Comparison of ENCODE assay signal across 8 cellular contexts in the genomic region with DNA sequence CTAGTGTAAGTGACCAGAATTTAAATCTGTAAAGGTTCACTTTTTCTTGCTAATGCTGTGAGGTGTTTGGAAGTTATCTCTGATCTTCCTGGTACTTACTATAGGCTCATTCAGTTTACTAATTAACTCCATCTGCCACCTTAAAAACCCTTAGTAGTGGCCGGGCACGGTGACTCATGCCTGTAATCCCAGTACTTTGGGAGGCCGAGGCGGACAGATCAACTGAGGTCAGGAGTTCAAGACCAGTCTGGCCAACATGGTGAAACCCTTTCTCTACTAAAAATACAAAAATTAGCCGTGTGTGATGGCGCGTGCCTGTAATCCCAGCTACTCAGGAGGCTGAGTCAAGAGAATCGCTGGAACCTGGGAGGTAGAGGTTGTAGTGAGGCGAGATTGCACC. TPM values are rescaled to one million over a fixed set of nuclear protein-coding genes. Genes with fewer than 3 reads are reported as not detected.
DNase-seq lines count a peak whose midpoint lies in the region; ATAC-seq and TF ChIP-seq lines count a peak whose summit lies in the region.
"Not testable (repeated sequence)": the region's sequence is repeated elsewhere in the genome, so short reads cannot be mapped to it uniquely, and the experiment has no call there.

No MANE protein-coding gene starts in this region.

- in situ Hi-C loops in Caki2 (cut with HindIII; ENCODE audit: low pct_unique_long_range_greater_than_20kb, low sequenced_read_pairs); IMR-90 (cut with MboI; ENCODE audit: low sequenced_read_pairs): not testable (repeated sequence)

- dilution Hi-C loops in IMR-90 (cut with HindIII; ENCODE audit: low sequenced_read_pairs, unreplicated experiment), result not testable (repeated sequence)

- CTCF ChIA-PET in IMR-90 (lab: Yijun Ruan, JAX); activated CD8-positive, alpha-beta T cell treated with anti-CD3 and anti-CD28 coated beads, Interleukin-2, amount 10 ng/mL, durations not matched to agents 7 days and 5 days (lab: Charles Lee): not testable (repeated sequence)

- not testable (repeated sequence) for H3K23ac ChIP-seq in IMR-90 (ENCODE audit: low read depth, low read length)

- not testable (repeated sequence) for H3K4ac ChIP-seq in IMR-90 (ENCODE audit: low read depth, low read length)

- H3K79me1 ChIP-seq in IMR-90 (ENCODE audit: low read depth in 1 of 2, low read length in 2 of 2), result 0 out of 4 replicates have a peak, but pooled peaks cover 0 to 16% of the 10 kb centered on the region in 2 experiments

- H3K4me1 ChIP-seq in IMR-90 (ENCODE audit: control insufficient read depth, insufficient read depth, low read length) (peaks cover 24% of the 10 kb centered on the region), SJSA1 (replicated peaks) (peaks cover 51% of the 10 kb centered on the region)

- H3K9me3 Mint-ChIP-seq in activated CD8-positive, alpha-beta T cell treated with anti-CD3 and anti-CD28 coated beads, Interleukin-2, amount 10 ng/mL, durations not matched to agents 7 days and 5 days (ENCODE audit: insufficient read depth); type B pancreatic cell: not testable (repeated sequence)

- 70% methylated on average over 2 of the region's 9 CpGs; no CpG with 5 or more reads in 1 of the 2 experiments for WGBS in IMR-90 (ENCODE audit: extremely low coverage in 2 of 2, insufficient read length in 1 of 2), 2 experiments

- not testable (repeated sequence) for H3K4me3 Mint-ChIP-seq in activated CD8-positive, alpha-beta T cell treated with anti-CD3 and anti-CD28 coated beads, Interleukin-2, amount 10 ng/mL, durations not matched to agents 7 days and 5 days; type B pancreatic cell

- H4K5ac ChIP-seq in IMR-90 (ENCODE audit: low read depth, low read length), result not testable (repeated sequence)

- H3K36me3 ChIP-seq in IMR-90 (ENCODE audit: control insufficient read depth, insufficient read depth, low read length), result not testable (repeated sequence)
- peaks cover 25% of the 10 kb centered on the region for H3K36me3 ChIP-seq in SJSA1

- not testable (repeated sequence) for H2BK15ac ChIP-seq in IMR-90 (ENCODE audit: low read depth, low read length)

- not testable (repeated sequence) for TF ChIP-seq POLR2A in IMR-90 (IDR thresholded peaks at IDR 0.05; ENCODE audit: low read depth, low read length)

- H3K27me3 ChIP-seq in IMR-90 (ENCODE audit: control insufficient read depth, insufficient read depth, low read length); SJSA1 (replicated peaks): not testable (repeated sequence)

- not testable (repeated sequence) for BruUV-seq in IMR-90 (replicated peaks; lab: Mats Ljungman, UMichigan)

- POLR2A ChIA-PET in IMR-90 (lab: Charles Lee; ENCODE audit: unreplicated experiment), result interaction anchor here (0.7 kb wide), 1 partner anchor 305 kb away, joined by 15 read pairs; no protein-coding TSS in a partner anchor
- POLR2A ChIA-PET in activated CD8-positive, alpha-beta T cell treated with anti-CD3 and anti-CD28 coated beads, Interleukin-2, amount 10 ng/mL, durations not matched to agents 7 days and 5 days (lab: Charles Lee), result not testable (repeated sequence)

- peaks cover 13% of the 10 kb centered on the region for H3K9me1 ChIP-seq in IMR-90 (ENCODE audit: insufficient read depth, low read length)

- H3K9me3 ChIP-seq in IMR-90 (ENCODE audit: control insufficient read depth, insufficient read depth, low read length); SJSA1 (replicated peaks): not testable (repeated sequence)

- H2AK9ac ChIP-seq in IMR-90 (replicated peaks; ENCODE audit: low read depth, low read length, poor library complexity), result not testable (repeated sequence)

- H2BK20ac ChIP-seq in IMR-90 (ENCODE audit: low read depth, low read length), result not testable (repeated sequence)

- H3K4me3 ChIP-seq in IMR-90 (ENCODE audit: insufficient read depth, low read depth, low read length); SJSA1: not testable (repeated sequence)

- H4K8ac ChIP-seq in IMR-90 (ENCODE audit: low read depth in 2 of 2, low read length in 2 of 2), result not testable (repeated sequence)

- not testable (repeated sequence) for H3K14ac ChIP-seq in IMR-90 (replicated peaks; ENCODE audit: low read depth, low read length)

- ATAC-seq in IMR-90 (ENCODE audit: low read depth); activated CD8-positive, alpha-beta T cell treated with anti-CD3 and anti-CD28 coated beads, Interleukin-2, amount 10 ng/mL, durations not matched to agents 7 days and 5 days: not testable (repeated sequence)

- H3K27ac ChIP-seq in IMR-90 (ENCODE audit: insufficient read depth, low read length), result not testable (repeated sequence)
- H3K27ac ChIP-seq in SJSA1, result peak overlapping the region; percentile 17

- H4K20me1 ChIP-seq in IMR-90 (ENCODE audit: insufficient read depth, low read length), result not testable (repeated sequence)

- H3K4me2 ChIP-seq in IMR-90 (ENCODE audit: low read depth, low read length), result not testable (repeated sequence)

- not testable (repeated sequence) for H2BK120ac ChIP-seq in IMR-90 (ENCODE audit: low read depth, low read length)

- DNase-seq in Caki2 (ENCODE audit: low read depth) (peak; percentile 88), IMR-90 (peak; percentile 22), SJSA1 (ENCODE audit: low read depth in 1 of 2, low spot score in 2 of 2) (peak; percentile 63 to 72), astrocyte of the hippocampus (ENCODE audit: low read depth, low spot score) (peak; percentile 42), glomerular visceral epithelial cell (ENCODE audit: extremely low spot score) (peak; percentile 88), myocyte (ENCODE audit: low read depth) (peak; percentile 43), type B pancreatic cell (ENCODE audit: extremely low spot score, unreplicated experiment) (peak; percentile 15)
- DNase-seq in activated CD8-positive, alpha-beta T cell treated with anti-CD3 and anti-CD28 coated beads, Interleukin-2, amount 10 ng/mL, durations not matched to agents 7 days and 5 days, result not testable (repeated sequence)

- H3K27ac Mint-ChIP-seq in activated CD8-positive, alpha-beta T cell treated with anti-CD3 and anti-CD28 coated beads, Interleukin-2, amount 10 ng/mL, durations not matched to agents 7 days and 5 days, result peak overlapping the region; percentile 9
- H3K27ac Mint-ChIP-seq in type B pancreatic cell, result not testable (repeated sequence)

- H4K91ac ChIP-seq in IMR-90 (ENCODE audit: insufficient read depth, low read depth, low read length), result not testable (repeated sequence)

- peaks cover 77% of the 10 kb centered on the region for H3K4me1 Mint-ChIP-seq in activated CD8-positive, alpha-beta T cell treated with anti-CD3 and anti-CD28 coated beads, Interleukin-2, amount 10 ng/mL, durations not matched to agents 7 days and 5 days (ENCODE audit: low read depth)
- H3K4me1 Mint-ChIP-seq in type B pancreatic cell (ENCODE audit: unreplicated experiment), result peaks cover 10% of the 10 kb centered on the region

- H2BK5ac ChIP-seq in IMR-90 (ENCODE audit: low read depth, low read length, poor library complexity, severe bottlenecking), result not testable (repeated sequence)

- intact Hi-C loops in IMR-90 (cut with micrococcal nuclease), result not testable (repeated sequence)

- not testable (repeated sequence) for H2AK5ac ChIP-seq in IMR-90 (ENCODE audit: low read depth, low read length)

- H3K9ac ChIP-seq in IMR-90 (ENCODE audit: low read depth, low read length), result not testable (repeated sequence)

- not testable (repeated sequence) for H3K56ac ChIP-seq in IMR-90 (ENCODE audit: extremely low read depth, insufficient read depth, low read length)

- not testable (repeated sequence) for TF ChIP-seq CTCF in IMR-90 (conservative IDR thresholded peaks at IDR 0.05; ENCODE audit: low read depth, low read length); type B pancreatic cell (conservative IDR thresholded peaks at IDR 0.05)

- H3K18ac ChIP-seq in IMR-90 (ENCODE audit: low read depth, low read length), result not testable (repeated sequence)

- H3K27me3 Mint-ChIP-seq in activated CD8-positive, alpha-beta T cell treated with anti-CD3 and anti-CD28 coated beads, Interleukin-2, amount 10 ng/mL, durations not matched to agents 7 days and 5 days (ENCODE audit: low read depth); type B pancreatic cell: not testable (repeated sequence)

- TF ChIP-seq RAD21 in IMR-90 (IDR thresholded peaks at IDR 0.05; ENCODE audit: low read length), result not testable (repeated sequence)

- H3K36me3 Mint-ChIP-seq in activated CD8-positive, alpha-beta T cell treated with anti-CD3 and anti-CD28 coated beads, Interleukin-2, amount 10 ng/mL, durations not matched to agents 7 days and 5 days (ENCODE audit: low read depth), result peaks cover 63% of the 10 kb centered on the region
- H3K36me3 Mint-ChIP-seq in type B pancreatic cell, result not testable (repeated sequence)

- not testable (repeated sequence) for H2AFZ ChIP-seq in IMR-90 (replicated peaks; ENCODE audit: low read length, poor library complexity)

RNA-seq across cellular contexts. Expression of gene SYTL3, which starts 7.1 kb away (rescaled TPM):
- total RNA-seq in Caki2 (2014; rRNA removed; shearing (Covaris generic); ENCODE audit: low replicate concordance), result 17.4 and 24.3 TPM in 2 replicates
- total RNA-seq in IMR-90 (2012; rRNA removed) (3.6 and 4.3 TPM in 2 replicates), myocyte (6.9 and 7.1 TPM in 2 replicates), type B pancreatic cell (ENCODE audit: low replicate concordance) (2.2 and 2.8 TPM in 2 replicates)
- polyA plus RNA-seq in IMR-90 (2012; rRNA removed), result 2.8 and 2.9 TPM in 2 replicates
- 1.6 and 2.4 TPM in 2 replicates for polyA plus RNA-seq in IMR-90 (2012; cell fraction: cytosol; rRNA removed)
- polyA plus RNA-seq in IMR-90 (2012; cell fraction: nucleus; rRNA removed; ENCODE audit: low replicate concordance), result 3.8 and 6.6 TPM in 2 replicates
- 14.7 and 17.5 TPM in 2 replicates for total RNA-seq in SJSA1 (2014; rRNA removed; shearing (Covaris generic))
- 10 to 100 TPM; 43.5 to 48.3 TPM for total RNA-seq in activated CD8-positive, alpha-beta T cell treated with anti-CD3 and anti-CD28 coated beads, Interleukin-2, amount 10 ng/mL, durations not matched to agents 7 days and 5 days
- 2.0 TPM for polyA plus RNA-seq in myocyte (2012)

RNA-seq across cellular contexts. Expression of gene DYNLT1, which starts 12.4 kb away (rescaled TPM):
- total RNA-seq in Caki2 (2014; rRNA removed; shearing (Covaris generic); ENCODE audit: low replicate concordance), result 147 and 174 TPM in 2 replicates
- total RNA-seq in IMR-90 (2012; rRNA removed), result 187 and 235 TPM in 2 replicates
- polyA plus RNA-seq in IMR-90 (2012; rRNA removed), result 338 and 349 TPM in 2 replicates
- polyA plus RNA-seq in IMR-90 (2012; cell fraction: cytosol; rRNA removed), result 134 and 310 TPM in 2 replicates
- 32.9 and 226 TPM in 2 replicates for polyA plus RNA-seq in IMR-90 (2012; cell fraction: nucleus; rRNA removed; ENCODE audit: low replicate concordance)
- 136 and 199 TPM in 2 replicates for total RNA-seq in SJSA1 (2014; rRNA removed; shearing (Covaris generic))
- 10 to 100 TPM; 79.0 to 86.4 TPM for total RNA-seq in activated CD8-positive, alpha-beta T cell treated with anti-CD3 and anti-CD28 coated beads, Interleukin-2, amount 10 ng/mL, durations not matched to agents 7 days and 5 days
- 57.3 and 84.8 TPM in 2 replicates for total RNA-seq in myocyte
- polyA plus RNA-seq in myocyte (2012), result 238 TPM
- total RNA-seq in type B pancreatic cell (ENCODE audit: low replicate concordance), result 138 and 149 TPM in 2 replicates
